In the genomic region with DNA sequence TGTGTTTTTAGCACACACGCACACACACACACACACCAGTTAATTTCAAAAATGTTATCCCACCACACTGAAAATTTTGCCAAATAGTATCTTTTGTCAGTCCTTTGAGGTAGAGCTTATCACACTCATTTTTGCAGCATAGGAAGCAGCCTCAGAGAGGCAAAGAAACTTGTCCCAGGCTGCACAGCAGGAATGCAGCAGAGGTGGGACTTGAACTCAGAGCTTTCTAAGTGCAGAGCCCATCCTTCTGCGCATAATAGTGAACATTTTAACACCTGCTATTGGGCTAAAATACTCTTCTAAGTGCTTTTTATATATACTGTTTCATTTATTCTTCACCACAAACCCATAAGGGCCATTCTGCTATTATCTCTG, we compare ENCODE assay signal across 1 cellular context.
TF ChIP-seq lines count a peak whose summit lies in the region.

No MANE protein-coding gene starts in this region.

TF ChIP-seq in A549, 52 proteins besides CTCF, POLR2A, EP300 and RAD21 (continued from another document):
- TF ChIP-seq BCL3 (IDR thresholded peaks at IDR 0.05) (no peak), NPAS2 (CRISPR knock-in tag; IDR thresholded peaks at IDR 0.05; ENCODE audit: borderline replicate concordance) (no peak), BHLHE40 (IDR thresholded peaks at IDR 0.05; ENCODE audit: low read depth, low read length) (no peak), POLR2AphosphoS2 (conservative IDR thresholded peaks at IDR 0.05; ENCODE audit: low read length) (no peak), HDAC2 (IDR thresholded peaks at IDR 0.05) (no peak), FOXS1 (CRISPR knock-in tag; IDR thresholded peaks at IDR 0.05) (no peak), ZFP36 (IDR thresholded peaks at IDR 0.05; ENCODE audit: borderline replicate concordance, partially characterized antibody) (no peak), RNF2 (IDR thresholded peaks at IDR 0.05; ENCODE audit: borderline replicate concordance, low read depth) (no peak), JUN (IDR thresholded peaks at IDR 0.05) (no peak), SMC3 (IDR thresholded peaks at IDR 0.05) (no peak)
- TF ChIP-seq, protein P1, sequence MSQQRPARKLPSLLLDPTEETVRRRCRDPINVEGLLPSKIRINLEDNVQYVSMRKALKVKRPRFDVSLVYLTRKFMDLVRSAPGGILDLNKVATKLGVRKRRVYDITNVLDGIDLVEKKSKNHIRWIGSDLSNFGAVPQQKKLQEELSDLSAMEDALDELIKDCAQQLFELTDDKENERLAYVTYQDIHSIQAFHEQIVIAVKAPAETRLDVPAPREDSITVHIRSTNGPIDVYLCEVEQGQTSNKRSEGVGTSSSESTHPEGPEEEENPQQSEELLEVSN (IDR thresholded peaks at IDR 0.05; ENCODE audit: borderline replicate concordance, low read depth) = no peak
- TF ChIP-seq, protein P2, sequence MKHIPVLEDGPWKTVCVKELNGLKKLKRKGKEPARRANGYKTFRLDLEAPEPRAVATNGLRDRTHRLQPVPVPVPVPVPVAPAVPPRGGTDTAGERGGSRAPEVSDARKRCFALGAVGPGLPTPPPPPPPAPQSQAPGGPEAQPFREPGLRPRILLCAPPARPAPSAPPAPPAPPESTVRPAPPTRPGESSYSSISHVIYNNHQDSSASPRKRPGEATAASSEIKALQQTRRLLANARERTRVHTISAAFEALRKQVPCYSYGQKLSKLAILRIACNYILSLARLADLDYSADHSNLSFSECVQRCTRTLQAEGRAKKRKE (CRISPR knock-in tag; IDR thresholded peaks at IDR 0.05; ENCODE audit: low read depth) = no peak
